Comparison of ENCODE assay signal across 9 cellular contexts in the genomic region with DNA sequence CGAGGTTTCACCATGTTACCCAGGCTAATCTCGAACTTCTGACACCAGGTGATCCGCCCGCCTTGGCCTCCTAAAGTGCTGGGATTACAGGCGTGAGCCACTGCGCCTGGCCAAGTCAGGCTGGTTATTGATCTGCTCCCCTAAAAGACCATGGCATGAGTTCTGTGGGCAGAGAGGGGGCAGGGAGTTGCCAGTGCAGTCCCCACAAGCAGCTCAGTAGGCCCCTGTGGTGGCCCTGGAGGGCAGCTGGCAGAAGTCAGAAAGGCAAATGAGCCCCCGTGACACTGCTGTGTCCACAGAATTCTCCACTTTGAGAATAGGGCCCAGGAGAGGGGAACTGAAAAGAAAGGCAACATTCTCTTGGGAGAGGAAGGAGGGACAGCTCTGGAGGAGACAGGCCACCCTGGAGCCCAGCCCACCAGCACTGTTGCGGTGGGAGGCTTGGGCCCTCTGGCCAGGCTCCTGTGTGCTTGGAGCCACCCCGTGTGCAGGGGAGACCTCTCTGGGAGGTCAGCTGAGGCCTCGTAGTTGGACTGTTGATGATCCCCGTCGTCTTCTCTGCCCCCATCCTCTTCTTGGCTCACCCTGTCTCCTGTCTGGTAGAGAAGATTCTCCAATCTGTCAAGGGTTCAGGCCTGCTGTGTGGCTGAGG. TPM values are rescaled to one million over a fixed set of nuclear protein-coding genes. Genes with fewer than 3 reads are reported as not detected.
DNase-seq lines count a peak whose midpoint lies in the region; ATAC-seq and TF ChIP-seq lines count a peak whose summit lies in the region.
"Had no signal": no experiment of that assay in that cellular context is flagged by ENCODE, and none has a peak within 500 bp of the region (broad histone marks: within the 10 kb centered on the region; RNA-seq: fewer than 3 reads in every experiment).

No MANE protein-coding gene starts in this region.

- no peak for DNase-seq in natural killer cell
- DNase-seq in natural killer cell treated with Interleukin-12 subunit alpha and Interleukin-12 subunit beta and Interleukin-15 and Interleukin-18, amount 100 ng/mL, for 72 hours (ENCODE audit: low spot score) = no peak
- DNase-seq in dorsolateral prefrontal cortex = no peak
- DNase-seq in neural crest cell (ENCODE audit: low read depth, low spot score) = no peak
- DNase-seq in vagina (ENCODE audit: extremely low spot score in 2 of 2) = no peak

- no peaks in the 10 kb centered on the region for H3K9me3 Mint-ChIP-seq in natural killer cell
- H3K9me3 Mint-ChIP-seq in natural killer cell treated with Interleukin-12 subunit alpha and Interleukin-12 subunit beta and Interleukin-15 and Interleukin-18, amount 100 ng/mL, for 72 hours = no peaks in the 10 kb centered on the region
- H3K9me3 Mint-ChIP-seq in neural crest cell = no peaks in the 10 kb centered on the region

- ATAC-seq in natural killer cell (no peak), HG02852 (IDR thresholded peaks at IDR 0.05; ENCODE audit: unreplicated experiment) (no peak), HG03439 (IDR thresholded peaks at IDR 0.05; ENCODE audit: unreplicated experiment) (no peak), HG03039 (IDR thresholded peaks at IDR 0.05; ENCODE audit: unreplicated experiment) (no peak)
- no peak for ATAC-seq in natural killer cell treated with Interleukin-12 subunit alpha and Interleukin-12 subunit beta and Interleukin-15 and Interleukin-18, amount 100 ng/mL, for 72 hours
- ATAC-seq: sciatic nerve had no signal

- H3K4me1 Mint-ChIP-seq in natural killer cell (peaks cover 54 to 70% of the 10 kb centered on the region in 2 donors), neural crest cell (peaks cover 48% of the 10 kb centered on the region)
- peaks cover 47% of the 10 kb centered on the region in 2 donors for H3K4me1 Mint-ChIP-seq in natural killer cell treated with Interleukin-12 subunit alpha and Interleukin-12 subunit beta and Interleukin-15 and Interleukin-18, amount 100 ng/mL, for 72 hours (ENCODE audit: low read depth in 2 of 2)

- H3K27me3 ChIP-seq in dorsolateral prefrontal cortex = no peaks in the 10 kb centered on the region
- no peaks in the 10 kb centered on the region for H3K27me3 ChIP-seq in vagina

- H3K27ac ChIP-seq in dorsolateral prefrontal cortex (peak overlapping the region in 46 of 59 donors; percentile 7 to 92 (median 80)), vagina (peak overlapping the region; percentile 72)

- H3K27ac Mint-ChIP-seq in natural killer cell (peak overlapping the region; percentile 89 to 91), neural crest cell (ENCODE audit: unreplicated experiment) (no peak overlapping the region)
- peak overlapping the region in 1 of 2 donors; percentile 85 for H3K27ac Mint-ChIP-seq in natural killer cell treated with Interleukin-12 subunit alpha and Interleukin-12 subunit beta and Interleukin-15 and Interleukin-18, amount 100 ng/mL, for 72 hours

- H3K4me3 Mint-ChIP-seq in natural killer cell (peak overlapping the region; percentile 49), neural crest cell (peak overlapping the region; percentile 96)
- no peak overlapping the region for H3K4me3 Mint-ChIP-seq in natural killer cell treated with Interleukin-12 subunit alpha and Interleukin-12 subunit beta and Interleukin-15 and Interleukin-18, amount 100 ng/mL, for 72 hours

- TF ChIP-seq POLR2A in vagina (IDR thresholded peaks at IDR 0.05) = no peak

- H3K36me3 Mint-ChIP-seq in natural killer cell (no peaks in the 10 kb centered on the region), neural crest cell (ENCODE audit: low read depth) (no peaks in the 10 kb centered on the region)
- no peaks in the 10 kb centered on the region for H3K36me3 Mint-ChIP-seq in natural killer cell treated with Interleukin-12 subunit alpha and Interleukin-12 subunit beta and Interleukin-15 and Interleukin-18, amount 100 ng/mL, for 72 hours

- intact Hi-C loops in natural killer cell (cut with micrococcal nuclease) (no loop called here), dorsolateral prefrontal cortex (cut with DNase I) (no loop called here), vagina (cut with DNase I) (loop anchor here (10.0 kb wide), 2 partner anchors 263 to 363 kb away; a partner anchor contains a TSS)

- peaks cover 0 to 1% of the 10 kb centered on the region in 2 donors for H3K36me3 ChIP-seq in vagina

- no peak for TF ChIP-seq CTCF in natural killer cell (IDR thresholded peaks at IDR 0.05)
- no peak for TF ChIP-seq CTCF in dorsolateral prefrontal cortex (IDR thresholded peaks at IDR 0.05 in 54 of 56, conservative IDR thresholded peaks at IDR 0.05 in 2 of 56; ENCODE audit: low read depth in 1 of 56, partially characterized antibody in 56 of 56)
- TF ChIP-seq CTCF in neural crest cell (conservative IDR thresholded peaks at IDR 0.05) = no peak
- no peak for TF ChIP-seq CTCF in vagina (IDR thresholded peaks at IDR 0.05)

- H3K9me3 ChIP-seq in vagina = no peaks in the 10 kb centered on the region

- H3K27me3 Mint-ChIP-seq in natural killer cell (ENCODE audit: low read depth in 2 of 2) = no peaks in the 10 kb centered on the region
- no peaks in the 10 kb centered on the region for H3K27me3 Mint-ChIP-seq in natural killer cell treated with Interleukin-12 subunit alpha and Interleukin-12 subunit beta and Interleukin-15 and Interleukin-18, amount 100 ng/mL, for 72 hours
- H3K27me3 Mint-ChIP-seq in neural crest cell (ENCODE audit: low read depth) = peaks cover 7% of the 10 kb centered on the region

- peaks cover 68% of the 10 kb centered on the region for H3K4me1 ChIP-seq in vagina

- peak overlapping the region in 25 of 59 donors; percentile 0 to 97 (median 67) for H3K4me3 ChIP-seq in dorsolateral prefrontal cortex
- no peak overlapping the region for H3K4me3 ChIP-seq in vagina

RNA-seq across cellular contexts. Expression of a gene that starts 2.1 kb away (rescaled TPM):
- total RNA-seq in natural killer cell (100 to 1,000 TPM; 129 to 162 (median 144) TPM), dorsolateral prefrontal cortex (10 to 100 TPM; 26.9 to 73.4 (median 42.9) TPM), neural crest cell (50.9 and 58.3 TPM in 2 replicates), vagina (25.5 TPM)
- 10 to 100 TPM; 34.1 to 63.9 TPM for total RNA-seq in natural killer cell treated with Interleukin-12 subunit alpha and Interleukin-12 subunit beta and Interleukin-15 and Interleukin-18, amount 100 ng/mL, for 72 hours

RNA-seq across cellular contexts. Expression of a gene that starts 4.3 kb away (rescaled TPM):
- 100 to 1,000 TPM; 183 to 242 (median 217) TPM for total RNA-seq in natural killer cell
- 100 to 1,000 TPM; 103 to 146 TPM for total RNA-seq in natural killer cell treated with Interleukin-12 subunit alpha and Interleukin-12 subunit beta and Interleukin-15 and Interleukin-18, amount 100 ng/mL, for 72 hours
- 100 to 1,000 TPM; 283 to 670 (median 496) TPM for total RNA-seq in dorsolateral prefrontal cortex
- total RNA-seq in neural crest cell = 154 and 159 TPM in 2 replicates
- 133 TPM for total RNA-seq in vagina

RNA-seq across cellular contexts. Expression of a gene that starts 13.1 kb away (rescaled TPM):
- total RNA-seq in natural killer cell (under 1 TPM; 0.28 to 0.56 (median 0.45) TPM), dorsolateral prefrontal cortex (1 to 10 TPM in 12 of 120 experiments, under 1 TPM in 39, not detected in 69; 0.32 to 1.7 (median 0.77) TPM), neural crest cell (not detected in 2 replicates), vagina (not detected)
- not detected for total RNA-seq in natural killer cell treated with Interleukin-12 subunit alpha and Interleukin-12 subunit beta and Interleukin-15 and Interleukin-18, amount 100 ng/mL, for 72 hours
- total RNA-seq: sciatic nerve had no signal

RNA-seq across cellular contexts. Expression of a gene that starts 19.7 kb away (rescaled TPM):
- total RNA-seq in natural killer cell (10 to 100 TPM; 63.1 to 80.7 (median 73.5) TPM), dorsolateral prefrontal cortex (100 to 1,000 TPM in 95 of 120 experiments, 10 to 100 TPM in 25; 75.2 to 164 (median 115) TPM), neural crest cell (34.2 and 37.5 TPM in 2 replicates), vagina (29.2 TPM)
- total RNA-seq in natural killer cell treated with Interleukin-12 subunit alpha and Interleukin-12 subunit beta and Interleukin-15 and Interleukin-18, amount 100 ng/mL, for 72 hours = 10 to 100 TPM; 71.3 to 76.8 TPM

RNA-seq across cellular contexts. Expression of a gene that starts 43.2 kb away (rescaled TPM):
- total RNA-seq in natural killer cell (10 to 100 TPM in 2 of 3 donors, 1 to 10 TPM in 1; 7.2 to 13.0 (median 10.9) TPM), dorsolateral prefrontal cortex (10 to 100 TPM; 27.5 to 97.0 (median 62.6) TPM), neural crest cell (30.0 and 32.5 TPM in 2 replicates), vagina (9.6 TPM)
- total RNA-seq in natural killer cell treated with Interleukin-12 subunit alpha and Interleukin-12 subunit beta and Interleukin-15 and Interleukin-18, amount 100 ng/mL, for 72 hours = 10 to 100 TPM; 22.0 to 39.9 TPM
